In the genomic region with DNA sequence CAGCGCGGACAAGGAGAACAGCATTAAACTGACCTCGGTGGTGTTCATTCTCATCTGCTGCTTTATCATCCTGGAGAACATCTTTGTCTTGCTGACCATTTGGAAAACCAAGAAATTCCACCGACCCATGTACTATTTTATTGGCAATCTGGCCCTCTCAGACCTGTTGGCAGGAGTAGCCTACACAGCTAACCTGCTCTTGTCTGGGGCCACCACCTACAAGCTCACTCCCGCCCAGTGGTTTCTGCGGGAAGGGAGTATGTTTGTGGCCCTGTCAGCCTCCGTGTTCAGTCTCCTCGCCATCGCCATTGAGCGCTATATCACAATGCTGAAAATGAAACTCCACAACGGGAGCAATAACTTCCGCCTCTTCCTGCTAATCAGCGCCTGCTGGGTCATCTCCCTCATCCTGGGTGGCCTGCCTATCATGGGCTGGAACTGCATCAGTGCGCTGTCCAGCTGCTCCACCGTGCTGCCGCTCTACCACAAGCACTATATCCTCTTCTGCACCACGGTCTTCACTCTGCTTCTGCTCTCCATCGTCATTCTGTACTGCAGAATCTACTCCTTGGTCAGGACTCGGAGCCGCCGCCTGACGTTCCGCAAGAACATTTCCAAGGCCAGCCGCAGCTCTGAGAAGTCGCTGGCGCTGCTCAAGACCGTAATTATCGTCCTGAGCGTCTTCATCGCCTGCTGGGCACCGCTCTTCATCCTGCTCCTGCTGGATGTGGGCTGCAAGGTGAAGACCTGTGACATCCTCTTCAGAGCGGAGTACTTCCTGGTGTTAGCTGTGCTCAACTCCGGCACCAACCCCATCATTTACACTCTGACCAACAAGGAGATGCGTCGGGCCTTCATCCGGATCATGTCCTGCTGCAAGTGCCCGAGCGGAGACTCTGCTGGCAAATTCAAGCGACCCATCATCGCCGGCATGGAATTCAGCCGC, we compare ENCODE assay signal across 8 cellular contexts. TPM values are rescaled to one million over a fixed set of nuclear protein-coding genes. Genes with fewer than 3 reads are reported as not detected.
DNase-seq lines count a peak whose midpoint lies in the region; ATAC-seq and TF ChIP-seq lines count a peak whose summit lies in the region.

No MANE protein-coding gene starts in this region.

- DNase-seq in T-helper 1 cell (peak; percentile 34 to 82 (median 56)), mammary epithelial cell (no peak), HT-29 (ENCODE audit: low spot score) (no peak), foreskin melanocyte (no peak), AG20443 (ENCODE audit: low spot score) (no peak)

- H4K20me1 ChIP-seq in BLaER1 (0 out of 2 replicates have a peak, but pooled peaks cover 12% of the 10 kb centered on the region), mammary epithelial cell (ENCODE audit: insufficient read depth, low read length) (no peaks in the 10 kb centered on the region)

- H3K4me3 ChIP-seq in BLaER1: no peak overlapping the region
- no peak overlapping the region for H3K4me3 ChIP-seq in mammary epithelial cell (replicated peaks in 1 of 3; ENCODE audit: insufficient read depth in 1 of 3, low read depth in 2 of 3, low read length in 3 of 3)
- H3K4me3 ChIP-seq in neuron (ENCODE audit: low read length): peak overlapping the region; percentile 97

- no TSS peak for BruUV-seq in mammary epithelial cell (replicated peaks; lab: Mats Ljungman, UMichigan)

- ATAC-seq in HG03432 (IDR thresholded peaks at IDR 0.05; ENCODE audit: unreplicated experiment): no peak

- H3K27ac ChIP-seq in BLaER1 (no peak overlapping the region), mammary epithelial cell (ENCODE audit: insufficient read depth, low read depth, low read length) (no peak overlapping the region)

- no peaks in the 10 kb centered on the region for H3K9me3 ChIP-seq in BLaER1
- H3K9me3 ChIP-seq in mammary epithelial cell (replicated peaks; ENCODE audit: insufficient read depth, low read length): no peaks in the 10 kb centered on the region
- H3K9me3 ChIP-seq in neuron (ENCODE audit: low read length): peaks cover 11% of the 10 kb centered on the region

- H3K4me2 ChIP-seq in BLaER1 (peak overlapping the region; percentile 95), mammary epithelial cell (ENCODE audit: insufficient read depth, low read depth, low read length) (no peak overlapping the region)

- WGBS in mammary epithelial cell (ENCODE audit: low coverage, missing lambda C conversion rate): 92% methylated on average over 40 of the region's 42 CpGs

- CTCF ChIA-PET in mammary epithelial cell (lab: Charles Lee; ENCODE audit: low non-redundant PET): no interaction called here

- H3K36me3 ChIP-seq in BLaER1: peaks cover 23% of the 10 kb centered on the region
- peaks cover 3% of the 10 kb centered on the region for H3K36me3 ChIP-seq in mammary epithelial cell (ENCODE audit: insufficient read depth, low read length)
- peaks cover 43% of the 10 kb centered on the region for H3K36me3 ChIP-seq in neuron (ENCODE audit: insufficient read depth, low read length)

- dilution Hi-C loops in mammary epithelial cell (cut with HindIII; ENCODE audit: low sequenced_read_pairs): no loop called here

- H3K9ac ChIP-seq in BLaER1 (no peak overlapping the region), mammary epithelial cell (ENCODE audit: insufficient read depth, low read length) (no peak overlapping the region)

- H2AFZ ChIP-seq in mammary epithelial cell (ENCODE audit: low read depth, low read length): peak overlapping the region; percentile 10
- H2AFZ ChIP-seq in neuron (ENCODE audit: low read depth, low read length): no peak overlapping the region

- H3K79me2 ChIP-seq in mammary epithelial cell (ENCODE audit: insufficient read depth, low read length): peaks cover 31% of the 10 kb centered on the region

- in situ Hi-C loops in mammary epithelial cell (cut with MboI; ENCODE audit: low sequenced_read_pairs in 2 of 2): loop anchor here in 1 of 2 donors (10.0 kb wide), 1 partner anchor 215 kb away; a partner anchor contains a TSS

- H3K27me3 ChIP-seq in BLaER1 (peaks cover 35% of the 10 kb centered on the region), mammary epithelial cell (ENCODE audit: insufficient read depth, low read length) (no peaks in the 10 kb centered on the region), neuron (ENCODE audit: insufficient read depth, low read length) (no peaks in the 10 kb centered on the region)

- intact Hi-C loops in mammary epithelial cell (cut with micrococcal nuclease): loop anchor here (5.0 kb wide), 1 partner anchor 197 kb away; no protein-coding TSS in a partner anchor

- TF ChIP-seq CTCF in mammary epithelial cell (conservative IDR thresholded peaks at IDR 0.05 in 1 of 2, IDR thresholded peaks at IDR 0.05 in 1 of 2; ENCODE audit: extremely low read depth in 1 of 2, insufficient read depth in 1 of 2, low read depth in 1 of 2, low read length in 2 of 2): no peak

- H3K4me1 ChIP-seq in BLaER1 (peaks cover 49% of the 10 kb centered on the region), mammary epithelial cell (ENCODE audit: insufficient read depth, low read length) (peaks cover 12% of the 10 kb centered on the region), neuron (ENCODE audit: insufficient read depth, low read length) (peaks cover 35% of the 10 kb centered on the region)

RNA-seq across cellular contexts. Expression of a gene that starts 2.5 kb away (rescaled TPM):
- total RNA-seq in mammary epithelial cell: 1 to 10 TPM; 3.7 to 4.2 TPM
- 11.5 TPM for polyA plus RNA-seq in mammary epithelial cell
- 16.4 TPM for polyA minus RNA-seq in mammary epithelial cell
- total RNA-seq in HT-29 (2014; rRNA removed; shearing (Covaris generic)): not detected in 2 replicates

Comparison
In these comparisons a context has a peak if more than half of its experiments do, and no peak if none do; other contexts are left out.
1. DNase-seq: peak in T-helper 1 cell (5 of 5); none in mammary epithelial cell (single experiment), HT-29 (single experiment), foreskin melanocyte (single experiment) and AG20443 (single experiment).